In the genomic region with DNA sequence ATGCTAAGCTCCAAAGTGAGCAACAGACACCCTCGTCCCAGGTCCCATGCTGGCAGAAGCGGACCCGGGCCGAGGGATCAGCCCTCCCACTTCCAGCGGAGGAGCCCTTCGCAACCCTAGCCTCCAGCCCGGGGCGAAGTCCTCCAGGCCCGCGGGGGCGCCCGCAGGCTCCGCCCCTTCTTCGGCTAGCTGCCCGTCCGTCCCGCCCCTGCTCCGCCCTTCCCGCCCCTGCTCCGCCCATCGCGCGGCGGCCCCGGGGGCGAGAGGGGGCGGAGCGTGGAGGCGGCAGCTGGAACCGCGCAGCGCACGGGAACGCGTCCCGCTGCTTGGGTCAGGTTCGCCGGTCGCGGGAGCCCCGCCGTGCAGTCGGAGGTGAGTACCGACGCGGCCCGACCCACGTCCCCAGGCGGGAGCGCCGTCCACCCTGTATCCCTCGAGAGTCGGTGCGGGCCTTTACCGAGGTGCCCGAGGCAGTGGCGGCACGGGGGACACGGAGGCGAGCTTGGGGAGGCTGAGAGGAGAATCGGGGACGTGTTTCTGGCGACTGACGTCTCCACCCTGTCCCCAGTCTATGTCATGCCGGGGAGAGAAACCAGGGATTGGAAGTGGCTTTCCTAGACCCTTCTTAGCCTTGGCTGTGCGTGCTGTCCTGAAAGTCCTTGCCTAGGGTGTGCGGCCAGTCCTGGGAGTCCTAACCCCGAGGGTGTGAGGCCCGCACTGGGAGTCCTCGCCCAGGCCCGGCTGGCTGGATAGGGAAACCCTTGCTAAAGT, we compare ENCODE assay signal across 1 cellular context.
TF ChIP-seq lines count a peak whose summit lies in the region.

A gene (plus strand): TSS at position 280 of the 771 bp plus-strand sequence. CDS start 20,864 bp downstream, outside the sequence.

TF ChIP-seq in GM12878, 131 proteins besides CTCF, POLR2A, EP300 and RAD21 (continued from another document and continues in another):
- TF ChIP-seq MEF2A (IDR thresholded peaks at IDR 0.05; ENCODE audit: insufficient read depth, low read depth, low read length) = no peak
- TF ChIP-seq CREB1 (IDR thresholded peaks at IDR 0.05; ENCODE audit: low read depth) = peak; percentile 28; the same call in 1 of the 2 replicates
- TF ChIP-seq, protein P1, sequence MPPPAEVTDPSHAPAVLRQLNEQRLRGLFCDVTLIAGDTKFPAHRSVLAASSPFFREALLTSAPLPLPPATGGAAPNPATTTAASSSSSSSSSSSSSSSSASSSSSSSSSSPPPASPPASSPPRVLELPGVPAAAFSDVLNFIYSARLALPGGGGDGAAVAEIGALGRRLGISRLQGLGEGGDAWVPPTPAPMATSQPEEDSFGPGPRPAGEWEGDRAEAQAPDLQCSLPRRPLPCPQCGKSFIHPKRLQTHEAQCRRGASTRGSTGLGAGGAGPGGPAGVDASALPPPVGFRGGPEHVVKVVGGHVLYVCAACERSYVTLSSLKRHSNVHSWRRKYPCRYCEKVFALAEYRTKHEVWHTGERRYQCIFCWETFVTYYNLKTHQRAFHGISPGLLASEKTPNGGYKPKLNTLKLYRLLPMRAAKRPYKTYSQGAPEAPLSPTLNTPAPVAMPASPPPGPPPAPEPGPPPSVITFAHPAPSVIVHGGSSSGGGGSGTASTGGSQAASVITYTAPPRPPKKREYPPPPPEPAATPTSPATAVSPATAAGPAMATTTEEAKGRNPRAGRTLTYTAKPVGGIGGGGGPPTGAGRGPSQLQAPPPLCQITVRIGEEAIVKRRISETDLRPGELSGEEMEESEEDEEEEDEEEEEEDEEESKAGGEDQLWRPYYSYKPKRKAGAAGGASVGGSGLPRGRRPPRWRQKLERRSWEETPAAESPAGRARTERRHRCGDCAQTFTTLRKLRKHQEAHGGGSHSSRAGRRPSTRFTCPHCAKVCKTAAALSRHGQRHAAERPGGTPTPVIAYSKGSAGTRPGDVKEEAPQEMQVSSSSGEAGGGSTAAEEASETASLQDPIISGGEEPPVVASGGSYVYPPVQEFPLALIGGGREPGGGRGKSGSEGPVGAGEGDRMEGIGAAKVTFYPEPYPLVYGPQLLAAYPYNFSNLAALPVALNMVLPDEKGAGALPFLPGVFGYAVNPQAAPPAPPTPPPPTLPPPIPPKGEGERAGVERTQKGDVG (CRISPR knock-in tag; IDR thresholded peaks at IDR 0.05) = no peak
- no peak for TF ChIP-seq SP1 (IDR thresholded peaks at IDR 0.05; ENCODE audit: low read depth, low read length)
- TF ChIP-seq GABPA (IDR thresholded peaks at IDR 0.05; ENCODE audit: low read depth) = no peak
- TF ChIP-seq, protein P2, sequence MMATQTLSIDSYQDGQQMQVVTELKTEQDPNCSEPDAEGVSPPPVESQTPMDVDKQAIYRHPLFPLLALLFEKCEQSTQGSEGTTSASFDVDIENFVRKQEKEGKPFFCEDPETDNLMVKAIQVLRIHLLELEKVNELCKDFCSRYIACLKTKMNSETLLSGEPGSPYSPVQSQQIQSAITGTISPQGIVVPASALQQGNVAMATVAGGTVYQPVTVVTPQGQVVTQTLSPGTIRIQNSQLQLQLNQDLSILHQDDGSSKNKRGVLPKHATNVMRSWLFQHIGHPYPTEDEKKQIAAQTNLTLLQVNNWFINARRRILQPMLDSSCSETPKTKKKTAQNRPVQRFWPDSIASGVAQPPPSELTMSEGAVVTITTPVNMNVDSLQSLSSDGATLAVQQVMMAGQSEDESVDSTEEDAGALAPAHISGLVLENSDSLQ (IDR thresholded peaks at IDR 0.05) = no peak
- TF ChIP-seq, protein P3, sequence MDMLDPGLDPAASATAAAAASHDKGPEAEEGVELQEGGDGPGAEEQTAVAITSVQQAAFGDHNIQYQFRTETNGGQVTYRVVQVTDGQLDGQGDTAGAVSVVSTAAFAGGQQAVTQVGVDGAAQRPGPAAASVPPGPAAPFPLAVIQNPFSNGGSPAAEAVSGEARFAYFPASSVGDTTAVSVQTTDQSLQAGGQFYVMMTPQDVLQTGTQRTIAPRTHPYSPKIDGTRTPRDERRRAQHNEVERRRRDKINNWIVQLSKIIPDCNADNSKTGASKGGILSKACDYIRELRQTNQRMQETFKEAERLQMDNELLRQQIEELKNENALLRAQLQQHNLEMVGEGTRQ (IDR thresholded peaks at IDR 0.05; ENCODE audit: borderline replicate concordance, low read depth, low read length) = no peak
- no peak for TF ChIP-seq NFXL1 (IDR thresholded peaks at IDR 0.05; ENCODE audit: borderline replicate concordance)
- no peak for TF ChIP-seq NR2C2 (IDR thresholded peaks at IDR 0.05; ENCODE audit: borderline replicate concordance, control insufficient read depth, insufficient read length, low read depth)
- no peak for TF ChIP-seq WRNIP1 (IDR thresholded peaks at IDR 0.05; ENCODE audit: borderline replicate concordance, low read depth, low read length)
- no peak for TF ChIP-seq SREBF2 (IDR thresholded peaks at IDR 0.05; ENCODE audit: low read length)
- TF ChIP-seq, protein P4, sequence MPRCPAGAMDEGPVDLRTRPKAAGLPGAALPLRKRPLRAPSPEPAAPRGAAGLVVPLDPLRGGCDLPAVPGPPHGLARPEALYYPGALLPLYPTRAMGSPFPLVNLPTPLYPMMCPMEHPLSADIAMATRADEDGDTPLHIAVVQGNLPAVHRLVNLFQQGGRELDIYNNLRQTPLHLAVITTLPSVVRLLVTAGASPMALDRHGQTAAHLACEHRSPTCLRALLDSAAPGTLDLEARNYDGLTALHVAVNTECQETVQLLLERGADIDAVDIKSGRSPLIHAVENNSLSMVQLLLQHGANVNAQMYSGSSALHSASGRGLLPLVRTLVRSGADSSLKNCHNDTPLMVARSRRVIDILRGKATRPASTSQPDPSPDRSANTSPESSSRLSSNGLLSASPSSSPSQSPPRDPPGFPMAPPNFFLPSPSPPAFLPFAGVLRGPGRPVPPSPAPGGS (IDR thresholded peaks at IDR 0.05; ENCODE audit: borderline replicate concordance, insufficient read depth, low read depth, low read length, poor library complexity, severe bottlenecking) = no peak
- TF ChIP-seq, protein P5, sequence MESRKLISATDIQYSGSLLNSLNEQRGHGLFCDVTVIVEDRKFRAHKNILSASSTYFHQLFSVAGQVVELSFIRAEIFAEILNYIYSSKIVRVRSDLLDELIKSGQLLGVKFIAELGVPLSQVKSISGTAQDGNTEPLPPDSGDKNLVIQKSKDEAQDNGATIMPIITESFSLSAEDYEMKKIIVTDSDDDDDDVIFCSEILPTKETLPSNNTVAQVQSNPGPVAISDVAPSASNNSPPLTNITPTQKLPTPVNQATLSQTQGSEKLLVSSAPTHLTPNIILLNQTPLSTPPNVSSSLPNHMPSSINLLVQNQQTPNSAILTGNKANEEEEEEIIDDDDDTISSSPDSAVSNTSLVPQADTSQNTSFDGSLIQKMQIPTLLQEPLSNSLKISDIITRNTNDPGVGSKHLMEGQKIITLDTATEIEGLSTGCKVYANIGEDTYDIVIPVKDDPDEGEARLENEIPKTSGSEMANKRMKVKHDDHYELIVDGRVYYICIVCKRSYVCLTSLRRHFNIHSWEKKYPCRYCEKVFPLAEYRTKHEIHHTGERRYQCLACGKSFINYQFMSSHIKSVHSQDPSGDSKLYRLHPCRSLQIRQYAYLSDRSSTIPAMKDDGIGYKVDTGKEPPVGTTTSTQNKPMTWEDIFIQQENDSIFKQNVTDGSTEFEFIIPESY (IDR thresholded peaks at IDR 0.05) = no peak
- peak; percentile 53; the same call in 1 of the 2 replicates for TF ChIP-seq PAX5 (IDR thresholded peaks at IDR 0.05; ENCODE audit: borderline replicate concordance, low read depth, low read length)
- TF ChIP-seq ZZZ3 (IDR thresholded peaks at IDR 0.05; ENCODE audit: control insufficient read depth, insufficient read length, low read depth) = no peak
- TF ChIP-seq TCF7 (IDR thresholded peaks at IDR 0.05; ENCODE audit: borderline replicate concordance) = no peak
- TF ChIP-seq FOXK2 (IDR thresholded peaks at IDR 0.05) = no peak
- TF ChIP-seq RCOR1 (conservative IDR thresholded peaks at IDR 0.05; ENCODE audit: low read depth, low read length) = no peak
- TF ChIP-seq NRF1 (conservative IDR thresholded peaks at IDR 0.05; ENCODE audit: low read depth, low read length) = 0 out of 2 replicates have a peak, but pooled peaks have one; percentile 3
- TF ChIP-seq, protein P6, sequence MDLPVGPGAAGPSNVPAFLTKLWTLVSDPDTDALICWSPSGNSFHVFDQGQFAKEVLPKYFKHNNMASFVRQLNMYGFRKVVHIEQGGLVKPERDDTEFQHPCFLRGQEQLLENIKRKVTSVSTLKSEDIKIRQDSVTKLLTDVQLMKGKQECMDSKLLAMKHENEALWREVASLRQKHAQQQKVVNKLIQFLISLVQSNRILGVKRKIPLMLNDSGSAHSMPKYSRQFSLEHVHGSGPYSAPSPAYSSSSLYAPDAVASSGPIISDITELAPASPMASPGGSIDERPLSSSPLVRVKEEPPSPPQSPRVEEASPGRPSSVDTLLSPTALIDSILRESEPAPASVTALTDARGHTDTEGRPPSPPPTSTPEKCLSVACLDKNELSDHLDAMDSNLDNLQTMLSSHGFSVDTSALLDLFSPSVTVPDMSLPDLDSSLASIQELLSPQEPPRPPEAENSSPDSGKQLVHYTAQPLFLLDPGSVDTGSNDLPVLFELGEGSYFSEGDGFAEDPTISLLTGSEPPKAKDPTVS (IDR thresholded peaks at IDR 0.05; ENCODE audit: low read depth, low read length) = no peak
- TF ChIP-seq ZNF217 (IDR thresholded peaks at IDR 0.05) = no peak
- TF ChIP-seq SUPT20H (IDR thresholded peaks at IDR 0.05; ENCODE audit: borderline replicate concordance, control insufficient read depth, low read depth, low read length) = no peak
- no peak for TF ChIP-seq RELA (IDR thresholded peaks at IDR 0.05; ENCODE audit: borderline replicate concordance, partially characterized antibody)
- no peak for TF ChIP-seq SUZ12 (IDR thresholded peaks at IDR 0.05; ENCODE audit: unreplicated experiment)
- TF ChIP-seq, protein P7, sequence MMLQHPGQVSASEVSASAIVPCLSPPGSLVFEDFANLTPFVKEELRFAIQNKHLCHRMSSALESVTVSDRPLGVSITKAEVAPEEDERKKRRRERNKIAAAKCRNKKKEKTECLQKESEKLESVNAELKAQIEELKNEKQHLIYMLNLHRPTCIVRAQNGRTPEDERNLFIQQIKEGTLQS (IDR thresholded peaks at IDR 0.05; ENCODE audit: borderline replicate concordance, extremely low read depth, low read depth, low read length) = no peak
- TF ChIP-seq, protein P8, sequence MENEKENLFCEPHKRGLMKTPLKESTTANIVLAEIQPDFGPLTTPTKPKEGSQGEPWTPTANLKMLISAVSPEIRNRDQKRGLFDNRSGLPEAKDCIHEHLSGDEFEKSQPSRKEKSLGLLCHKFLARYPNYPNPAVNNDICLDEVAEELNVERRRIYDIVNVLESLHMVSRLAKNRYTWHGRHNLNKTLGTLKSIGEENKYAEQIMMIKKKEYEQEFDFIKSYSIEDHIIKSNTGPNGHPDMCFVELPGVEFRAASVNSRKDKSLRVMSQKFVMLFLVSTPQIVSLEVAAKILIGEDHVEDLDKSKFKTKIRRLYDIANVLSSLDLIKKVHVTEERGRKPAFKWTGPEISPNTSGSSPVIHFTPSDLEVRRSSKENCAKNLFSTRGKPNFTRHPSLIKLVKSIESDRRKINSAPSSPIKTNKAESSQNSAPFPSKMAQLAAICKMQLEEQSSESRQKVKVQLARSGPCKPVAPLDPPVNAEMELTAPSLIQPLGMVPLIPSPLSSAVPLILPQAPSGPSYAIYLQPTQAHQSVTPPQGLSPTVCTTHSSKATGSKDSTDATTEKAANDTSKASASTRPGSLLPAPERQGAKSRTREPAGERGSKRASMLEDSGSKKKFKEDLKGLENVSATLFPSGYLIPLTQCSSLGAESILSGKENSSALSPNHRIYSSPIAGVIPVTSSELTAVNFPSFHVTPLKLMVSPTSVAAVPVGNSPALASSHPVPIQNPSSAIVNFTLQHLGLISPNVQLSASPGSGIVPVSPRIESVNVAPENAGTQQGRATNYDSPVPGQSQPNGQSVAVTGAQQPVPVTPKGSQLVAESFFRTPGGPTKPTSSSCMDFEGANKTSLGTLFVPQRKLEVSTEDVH (IDR thresholded peaks at IDR 0.05; ENCODE audit: low read depth, partially characterized antibody) = no peak
- TF ChIP-seq CHD1 (IDR thresholded peaks at IDR 0.05; ENCODE audit: low read depth, low read length) = no peak
- no peak for TF ChIP-seq ZNF384 (IDR thresholded peaks at IDR 0.05; ENCODE audit: borderline replicate concordance, low read depth, low read length)
- TF ChIP-seq CREM (IDR thresholded peaks at IDR 0.05; ENCODE audit: low read depth) = no peak
- TF ChIP-seq, protein P9, sequence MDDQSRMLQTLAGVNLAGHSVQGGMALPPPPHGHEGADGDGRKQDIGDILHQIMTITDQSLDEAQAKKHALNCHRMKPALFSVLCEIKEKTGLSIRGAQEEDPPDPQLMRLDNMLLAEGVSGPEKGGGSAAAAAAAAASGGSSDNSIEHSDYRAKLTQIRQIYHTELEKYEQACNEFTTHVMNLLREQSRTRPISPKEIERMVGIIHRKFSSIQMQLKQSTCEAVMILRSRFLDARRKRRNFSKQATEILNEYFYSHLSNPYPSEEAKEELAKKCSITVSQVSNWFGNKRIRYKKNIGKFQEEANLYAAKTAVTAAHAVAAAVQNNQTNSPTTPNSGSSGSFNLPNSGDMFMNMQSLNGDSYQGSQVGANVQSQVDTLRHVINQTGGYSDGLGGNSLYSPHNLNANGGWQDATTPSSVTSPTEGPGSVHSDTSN (IDR thresholded peaks at IDR 0.05; ENCODE audit: insufficient replicate concordance, low read depth, low read length) = no peak
- TF ChIP-seq, protein P10, sequence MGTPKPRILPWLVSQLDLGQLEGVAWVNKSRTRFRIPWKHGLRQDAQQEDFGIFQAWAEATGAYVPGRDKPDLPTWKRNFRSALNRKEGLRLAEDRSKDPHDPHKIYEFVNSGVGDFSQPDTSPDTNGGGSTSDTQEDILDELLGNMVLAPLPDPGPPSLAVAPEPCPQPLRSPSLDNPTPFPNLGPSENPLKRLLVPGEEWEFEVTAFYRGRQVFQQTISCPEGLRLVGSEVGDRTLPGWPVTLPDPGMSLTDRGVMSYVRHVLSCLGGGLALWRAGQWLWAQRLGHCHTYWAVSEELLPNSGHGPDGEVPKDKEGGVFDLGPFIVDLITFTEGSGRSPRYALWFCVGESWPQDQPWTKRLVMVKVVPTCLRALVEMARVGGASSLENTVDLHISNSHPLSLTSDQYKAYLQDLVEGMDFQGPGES (IDR thresholded peaks at IDR 0.05) = no peak
- TF ChIP-seq POU2F2 (IDR thresholded peaks at IDR 0.05; ENCODE audit: borderline replicate concordance, low read depth, low read length) = no peak
- TF ChIP-seq GATAD2B (conservative IDR thresholded peaks at IDR 0.05; ENCODE audit: low read depth) = peak; percentile 75; the same call in 1 of the 2 replicates
- TF ChIP-seq NFIC (IDR thresholded peaks at IDR 0.05; ENCODE audit: low read depth, low read length) = no peak
- TF ChIP-seq ZNF24 (IDR thresholded peaks at IDR 0.05) = no peak
- TF ChIP-seq POLR2AphosphoS2 (IDR thresholded peaks at IDR 0.05; ENCODE audit: low read depth, low read length) = no peak
- TF ChIP-seq CBFB (IDR thresholded peaks at IDR 0.05; ENCODE audit: low read depth) = no peak
- TF ChIP-seq BRCA1 (IDR thresholded peaks at IDR 0.05; ENCODE audit: low read depth, low read length) = no peak
- TF ChIP-seq IKZF1 (conservative IDR thresholded peaks at IDR 0.05) = peak; percentile 77
- TF ChIP-seq EED (IDR thresholded peaks at IDR 0.05; ENCODE audit: low read depth) = no peak
- TF ChIP-seq STAT1 (conservative IDR thresholded peaks at IDR 0.05) = no peak
- no peak for TF ChIP-seq SMC3 (IDR thresholded peaks at IDR 0.05; ENCODE audit: borderline replicate concordance, low read length)
- TF ChIP-seq RAD51 (IDR thresholded peaks at IDR 0.05) = no peak
- peak; percentile 53; the same call in 1 of the 2 replicates for TF ChIP-seq RB1 (IDR thresholded peaks at IDR 0.05; ENCODE audit: borderline replicate concordance)
- no peak for TF ChIP-seq SIX5 (IDR thresholded peaks at IDR 0.05; ENCODE audit: low read depth, low read length, severe bottlenecking)
- TF ChIP-seq IRF4 (IDR thresholded peaks at IDR 0.05; ENCODE audit: low read depth, low read length) = no peak
- no peak for TF ChIP-seq ZBED1 (IDR thresholded peaks at IDR 0.05; ENCODE audit: borderline replicate concordance)
